ENCODE assay signal across 8 cellular contexts in genomic region chr3:53881691-53882593, GRCh38. TPM values are rescaled to one million over a fixed set of nuclear protein-coding genes. Genes with fewer than 3 reads are reported as not detected.
A peak's percentile ranks its signal among the peaks of the same experiment; 100 is the strongest.
DNase-seq lines count a peak whose midpoint lies in the region; ATAC-seq, FAIRE-seq and TF ChIP-seq lines count a peak whose summit lies in the region.

TSS of gene ACTR8 (minus strand) at chr3:53882152. CDS start at chr3:53882101, 51 bp downstream.

- H3K27me3 Mint-ChIP-seq in CD8-positive, alpha-beta memory T cell = no peaks in the 10 kb centered on the region

- peak; percentile 80 for FAIRE-seq in endothelial cell of umbilical vein (lab: Jason Lieb, UNC)

- H3K27me3 ChIP-seq in CD8-positive, alpha-beta memory T cell (ENCODE audit: insufficient read depth, low read length, poor library complexity, severe bottlenecking) = no peaks in the 10 kb centered on the region
- no peaks in the 10 kb centered on the region for H3K27me3 ChIP-seq in HL-60 (ENCODE audit: insufficient read depth, poor library complexity, severe bottlenecking)
- H3K27me3 ChIP-seq in OCI-LY1 (ENCODE audit: insufficient read depth, low read length) = no peaks in the 10 kb centered on the region
- no peaks in the 10 kb centered on the region for H3K27me3 ChIP-seq in endothelial cell of umbilical vein (ENCODE audit: control insufficient read depth in 2 of 2, insufficient read depth in 2 of 2, low read length in 2 of 2)

- H3K27ac ChIP-seq in CD8-positive, alpha-beta memory T cell (ENCODE audit: low read depth, low read length) = peak within 1 kb of the TSS; percentile 80
- H3K27ac ChIP-seq in HL-60 (replicated peaks) = peak within 1 kb of the TSS; percentile 88
- peak within 1 kb of the TSS; percentile 64 for H3K27ac ChIP-seq in OCI-LY1 (ENCODE audit: low read depth, low read length, poor library complexity, severe bottlenecking)
- peak within 1 kb of the TSS; percentile 70 for H3K27ac ChIP-seq in endothelial cell of umbilical vein (ENCODE audit: insufficient read depth, low read depth, low read length)

- peak; percentile 88 for ATAC-seq in GM19455 (IDR thresholded peaks at IDR 0.05; ENCODE audit: unreplicated experiment)

- CTCF ChIA-PET in CD8-positive, alpha-beta memory T cell (lab: Charles Lee) = interaction anchor here (0.8 kb wide), 1 partner anchor 10 kb away, joined by 4 read pairs; the partner anchor contains the start of gene SELENOK
- CTCF ChIA-PET in endothelial cell of umbilical vein (lab: Charles Lee) = interaction anchor here (1.9 kb wide), 1 partner anchor 10 kb away, joined by 9 read pairs; the partner anchor contains the start of gene SELENOK

- POLR2A ChIA-PET in CD8-positive, alpha-beta memory T cell (lab: Charles Lee) = interaction anchor here (2.9 kb wide), 1 partner anchor 9 kb away, joined by 20 read pairs; the partner anchor contains the start of gene SELENOK
- POLR2A ChIA-PET in endothelial cell of umbilical vein (lab: Charles Lee) = interaction anchor here (0.8 to 2.2 kb wide), 2 partner anchors 10 kb away, joined by 3 to 6 read pairs; partner anchors contain the start of gene SELENOK

- H3K79me2 ChIP-seq in OCI-LY1 (ENCODE audit: insufficient read depth, low read length) (no peaks in the 10 kb centered on the region), endothelial cell of umbilical vein (ENCODE audit: control insufficient read depth, insufficient read depth, low read length) (peaks cover 13% of the 10 kb centered on the region)

- H3K9me3 Mint-ChIP-seq in CD8-positive, alpha-beta memory T cell = no peaks in the 10 kb centered on the region

- H3K4me1 Mint-ChIP-seq in CD8-positive, alpha-beta memory T cell = peaks cover 33 to 46% (median 40%) of the 10 kb centered on the region in 3 donors

- H2AFZ ChIP-seq in OCI-LY1 (ENCODE audit: low read length) = no peak within 1 kb of the TSS
- peak within 1 kb of the TSS; percentile 90 for H2AFZ ChIP-seq in endothelial cell of umbilical vein (ENCODE audit: low read depth, low read length)

- no peaks in the 10 kb centered on the region for H4K20me1 ChIP-seq in OCI-LY1 (ENCODE audit: insufficient read depth, low read length)
- H4K20me1 ChIP-seq in endothelial cell of umbilical vein (replicated peaks; ENCODE audit: control insufficient read depth, extremely low read depth, insufficient read depth, low read length) = no peaks in the 10 kb centered on the region

- no peaks in the 10 kb centered on the region for H3F3A ChIP-seq in OCI-LY1 (ENCODE audit: insufficient read depth, low read length)

- H3K36me3 ChIP-seq in CD8-positive, alpha-beta memory T cell (ENCODE audit: insufficient read depth, low read length) = peaks cover 35% of the 10 kb centered on the region
- H3K36me3 ChIP-seq in OCI-LY1 (ENCODE audit: insufficient read depth, low read length) = peaks cover 58% of the 10 kb centered on the region
- peaks cover 11 to 31% of the 10 kb centered on the region in 2 experiments for H3K36me3 ChIP-seq in endothelial cell of umbilical vein (ENCODE audit: control insufficient read depth in 2 of 2, extremely low read depth in 1 of 2, insufficient read depth in 2 of 2, low read length in 2 of 2)

- no TSS peak for BruUV-seq in endothelial cell of umbilical vein (replicated peaks; lab: Mats Ljungman, UMichigan)

- dilution Hi-C loops in endothelial cell of umbilical vein (cut with MboI; ENCODE audit: extremely low pct_ligation_motif_present, low sequenced_read_pairs) = no loop called here

- H3K4me1 ChIP-seq in CD8-positive, alpha-beta memory T cell (ENCODE audit: insufficient read depth, low read length) = peaks cover 20% of the 10 kb centered on the region
- H3K4me1 ChIP-seq in OCI-LY1 (ENCODE audit: insufficient read depth, low read length, severe bottlenecking) (peaks cover 15% of the 10 kb centered on the region), endothelial cell of umbilical vein (ENCODE audit: control insufficient read depth, extremely low read depth, insufficient read depth, low read length) (peaks cover 10% of the 10 kb centered on the region)

- H3K9me2 ChIP-seq in OCI-LY1 (ENCODE audit: low read depth, low read length) = no peaks in the 10 kb centered on the region

- H3K9me3 ChIP-seq in CD8-positive, alpha-beta memory T cell (ENCODE audit: low read length) = no peaks in the 10 kb centered on the region
- H3K9me3 ChIP-seq in OCI-LY1 (ENCODE audit: low read length) = no peaks in the 10 kb centered on the region
- H3K9me3 ChIP-seq in endothelial cell of umbilical vein (replicated peaks; ENCODE audit: control insufficient read depth, insufficient read depth, low read length) = no peaks in the 10 kb centered on the region

- DNase-seq in CD8-positive, alpha-beta memory T cell = peak; percentile 82 to 90 (median 83)
- DNase-seq in HL-60 (ENCODE audit: low read depth in 1 of 2, low spot score in 1 of 2) (peak; percentile 65 to 85), endothelial cell of umbilical vein (ENCODE audit: low read depth, low spot score) (peak; percentile 91), midbrain (lab: John Stamatoyannopoulos, UW) (peak; percentile 89)
- DNase-seq in activated CD8-positive, alpha-beta memory T cell treated with anti-CD3 and anti-CD28 coated beads, Interleukin-2, amount 50 U/mL, for 4 hours = peak; percentile 89
- peak; percentile 81 to 85 for DNase-seq in stimulated activated CD8-positive, alpha-beta memory T cell treated with anti-CD3 and anti-CD28 coated beads, Interleukin-15, amount 100 ng/mL, for 48 hours (ENCODE audit: low read depth in 2 of 2)

- TF ChIP-seq CTCF in HL-60 (IDR thresholded peaks at IDR 0.05; ENCODE audit: insufficient read depth, low read length) (no peak), OCI-LY1 (IDR thresholded peaks at IDR 0.05; ENCODE audit: low read length) (peak; percentile 26; the same call in 1 of the 2 replicates), endothelial cell of umbilical vein (IDR thresholded peaks at IDR 0.05; ENCODE audit: extremely low read depth in 1 of 2, insufficient read depth in 1 of 2, low read depth in 1 of 2, low read length in 2 of 2) (peak in 1 of 2 donors; percentile 8)

- H3K4me2 ChIP-seq in OCI-LY1 (ENCODE audit: low read length) = peak within 1 kb of the TSS; percentile 67
- H3K4me2 ChIP-seq in endothelial cell of umbilical vein (ENCODE audit: insufficient read depth, low read length) = peak within 1 kb of the TSS; percentile 94

- no peaks in the 10 kb centered on the region for H3K9me1 ChIP-seq in endothelial cell of umbilical vein (replicated peaks; ENCODE audit: control insufficient read depth, extremely low read depth, insufficient read depth, low read length)

- H3K9ac ChIP-seq in OCI-LY1 (ENCODE audit: low read length) (peak within 1 kb of the TSS; percentile 73), endothelial cell of umbilical vein (replicated peaks; ENCODE audit: extremely low read depth, insufficient read depth, low read length) (peak within 1 kb of the TSS; percentile 89)

- peak within 1 kb of the TSS; percentile 76 for H3K4me3 ChIP-seq in CD8-positive, alpha-beta memory T cell (ENCODE audit: low read length)
- H3K4me3 ChIP-seq in HL-60 (replicated peaks; ENCODE audit: insufficient read depth, low read length) (peak within 1 kb of the TSS; percentile 83), OCI-LY1 (ENCODE audit: low read depth, low read length, poor library complexity, severe bottlenecking) (peak within 1 kb of the TSS; percentile 70), endothelial cell of umbilical vein (replicated peaks in 1 of 3; ENCODE audit: insufficient read depth in 1 of 3, low read depth in 1 of 3, low read length in 3 of 3) (peak within 1 kb of the TSS; percentile 64 to 87 (median 87))

- peaks cover 16 to 78% (median 17%) of the 10 kb centered on the region in 3 donors for H3K36me3 Mint-ChIP-seq in CD8-positive, alpha-beta memory T cell

- TF ChIP-seq POLR2A in endothelial cell of umbilical vein (IDR thresholded peaks at IDR 0.05; ENCODE audit: low read depth, low read length) = peak; percentile 93

- peak within 1 kb of the TSS; percentile 77 to 100 (median 98) for H3K27ac Mint-ChIP-seq in CD8-positive, alpha-beta memory T cell

- intact Hi-C loops in endothelial cell of umbilical vein (cut with micrococcal nuclease) = loop anchor here (1.0 kb wide), 1 partner anchor 9 kb away; the partner anchor contains the start of gene SELENOK

- H3K4me3 Mint-ChIP-seq in CD8-positive, alpha-beta memory T cell = peak within 1 kb of the TSS; percentile 94 to 100 (median 98)

TF ChIP-seq in endothelial cell of umbilical vein, 7 proteins besides CTCF, POLR2A, EP300 and RAD21:
- TF ChIP-seq POLR2AphosphoS5 (IDR thresholded peaks at IDR 0.05; ENCODE audit: insufficient read depth, low read depth, low read length) = peak; percentile 90
- TF ChIP-seq FOS (IDR thresholded peaks at IDR 0.05; ENCODE audit: borderline replicate concordance, insufficient read depth, low read length) = no peak
TF ChIP-seq in endothelial cell of umbilical vein: peak in this region for 1.

RNA-seq across cellular contexts. Expression of gene ACTR8, which starts in this region (rescaled TPM):
- total RNA-seq in CD8-positive, alpha-beta memory T cell = 10 to 100 TPM; 34.7 to 36.5 TPM
- polyA plus RNA-seq in CD8-positive, alpha-beta memory T cell = 21.4 TPM
- total RNA-seq in endothelial cell of umbilical vein = 42.0 and 43.1 TPM in 2 replicates
- polyA plus RNA-seq in endothelial cell of umbilical vein = 12.1 and 14.4 TPM in 2 replicates
- 16.6 and 16.9 TPM in 2 replicates for polyA plus RNA-seq in endothelial cell of umbilical vein (2011; cell fraction: cytosol; rRNA removed)
- 35.8 and 37.2 TPM in 2 replicates for polyA plus RNA-seq in endothelial cell of umbilical vein (2011; cell fraction: nucleus; rRNA removed)
- 23.9 and 26.3 TPM in 2 replicates for polyA plus RNA-seq in endothelial cell of umbilical vein (2012)
- 19.6 and 32.1 TPM in 2 replicates for polyA minus RNA-seq in endothelial cell of umbilical vein
- 19.5 TPM for polyA minus RNA-seq in endothelial cell of umbilical vein (2011; cell fraction: cytosol; rRNA and poly(A)+ RNA removed)
- polyA minus RNA-seq in endothelial cell of umbilical vein (2011; cell fraction: nucleus; rRNA and poly(A)+ RNA removed) = 19.3 and 22.7 TPM in 2 replicates

Comparison
In these comparisons a context has a peak if more than half of its experiments do, and no peak if none do; other contexts are left out.
1. Peak in every context shown above with its lines: DNase-seq, ATAC-seq, H3K4me3 ChIP-seq and H3K27ac ChIP-seq.